In the genomic region with DNA sequence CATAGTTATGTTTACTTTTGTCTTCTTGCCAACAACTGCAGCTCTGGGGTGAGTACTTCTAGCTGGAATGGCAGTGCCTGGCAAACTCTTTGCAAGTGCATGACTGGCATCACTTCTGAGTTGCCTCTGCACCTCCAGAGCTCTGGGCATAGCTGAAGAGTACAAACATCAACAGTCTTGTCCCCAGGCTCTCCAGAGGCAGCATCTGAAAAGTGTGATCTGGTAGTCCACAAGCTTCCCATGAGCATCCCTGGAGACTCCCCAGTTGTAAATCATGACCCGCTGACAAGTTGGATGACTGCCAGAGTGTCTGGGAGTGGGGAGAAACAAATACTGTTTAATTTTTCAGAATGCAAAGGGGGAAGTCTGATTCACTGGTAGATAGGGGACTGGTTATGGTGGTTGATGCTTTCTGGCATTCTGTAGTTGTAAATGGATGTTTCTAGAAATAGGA, we compare ENCODE assay signal across 10 cellular contexts.
DNase-seq lines count a peak whose midpoint lies in the region; ATAC-seq and TF ChIP-seq lines count a peak whose summit lies in the region.
"Had no signal": no experiment of that assay in that cellular context is flagged by ENCODE, and none has a peak within 500 bp of the region (broad histone marks: within the 10 kb centered on the region; RNA-seq: fewer than 3 reads in every experiment).

No MANE protein-coding gene starts in this region.

- intact Hi-C loops in activated CD4-positive, alpha-beta T cell treated with anti-CD3 and anti-CD28 coated beads, Interleukin-2, amount 10 ng/mL, durations not matched to agents 24 days and 14 days (cut with micrococcal nuclease): no loop called here

- H3K4me3 Mint-ChIP-seq in activated CD4-positive, alpha-beta T cell treated with anti-CD3 and anti-CD28 coated beads, Interleukin-2, amount 10 ng/mL, durations not matched to agents 24 days and 14 days: no peak overlapping the region

- H3K27me3 Mint-ChIP-seq in activated CD4-positive, alpha-beta T cell treated with anti-CD3 and anti-CD28 coated beads, Interleukin-2, amount 10 ng/mL, durations not matched to agents 24 days and 14 days: peaks cover 28% of the 10 kb centered on the region

- no peaks in the 10 kb centered on the region for H3K4me1 Mint-ChIP-seq in activated CD4-positive, alpha-beta T cell treated with anti-CD3 and anti-CD28 coated beads, Interleukin-2, amount 10 ng/mL, durations not matched to agents 24 days and 14 days

- DNase-seq in CMK (ENCODE audit: low read depth) (peak; percentile 27), KG1 (lab: John Stamatoyannopoulos, UW) (peak; percentile 47), SHP77 treated with DMSO at 0.1 percent for 48 hours (lab: John Stamatoyannopoulos, UW) (peak; percentile 70), fibroblast of pulmonary artery (ENCODE audit: low read depth) (peak; percentile 33), SW 1271 (lab: John Stamatoyannopoulos, UW) (no peak)
- no peak for DNase-seq in activated CD4-positive, alpha-beta T cell treated with anti-CD3 and anti-CD28 coated beads, Interleukin-2, amount 10 ng/mL, durations not matched to agents 24 days and 14 days
- DNase-seq: mucosa of descending colon, tibial artery had no signal

- no peak overlapping the region for H3K27ac Mint-ChIP-seq in activated CD4-positive, alpha-beta T cell treated with anti-CD3 and anti-CD28 coated beads, Interleukin-2, amount 10 ng/mL, durations not matched to agents 24 days and 14 days

- H3K4me3 ChIP-seq in fibroblast of pulmonary artery (replicated peaks; ENCODE audit: low read depth, low read length): no peak overlapping the region
- H3K4me3 ChIP-seq: mucosa of descending colon, tibial artery had no signal

- H3K9me3 Mint-ChIP-seq in activated CD4-positive, alpha-beta T cell treated with anti-CD3 and anti-CD28 coated beads, Interleukin-2, amount 10 ng/mL, durations not matched to agents 24 days and 14 days: no peaks in the 10 kb centered on the region

- no peak for TF ChIP-seq CTCF in fibroblast of pulmonary artery (IDR thresholded peaks at IDR 0.05; ENCODE audit: low read length, missing control alignments)

- ATAC-seq in GM18858 (IDR thresholded peaks at IDR 0.05; ENCODE audit: unreplicated experiment) (no peak), HG03342 (IDR thresholded peaks at IDR 0.05; ENCODE audit: unreplicated experiment) (no peak)
- ATAC-seq: mucosa of descending colon had no signal

- no peaks in the 10 kb centered on the region for H3K36me3 Mint-ChIP-seq in activated CD4-positive, alpha-beta T cell treated with anti-CD3 and anti-CD28 coated beads, Interleukin-2, amount 10 ng/mL, durations not matched to agents 24 days and 14 days (ENCODE audit: low read depth)

Comparison
In these comparisons a context has a peak if more than half of its experiments do, and no peak if none do; other contexts are left out.
1. DNase-seq: peak in CMK (single experiment), KG1 (single experiment), SHP77 treated with DMSO at 0.1 percent for 48 hours (single experiment) and fibroblast of pulmonary artery (single experiment); none in SW 1271 (0 of 2) and activated CD4-positive, alpha-beta T cell treated with anti-CD3 and anti-CD28 coated beads, Interleukin-2, amount 10 ng/mL, durations not matched to agents 24 days and 14 days (single experiment).